ENCODE assay signal across 1 cellular context in genomic region chr3:23389686-23390085, GRCh38.
TF ChIP-seq lines count a peak whose summit lies in the region.

No MANE protein-coding gene starts in this region.

TF ChIP-seq in GM23338, 12 proteins besides CTCF, POLR2A, EP300 and RAD21 (continued from another document):
- no peak for TF ChIP-seq ZNF462 (CRISPR knock-in tag; IDR thresholded peaks at IDR 0.05)
- no peak for TF ChIP-seq EZH2 (IDR thresholded peaks at IDR 0.05; ENCODE audit: low read depth, unreplicated experiment)
- TF ChIP-seq POLR2AphosphoS5 (IDR thresholded peaks at IDR 0.05; ENCODE audit: low read depth), result no peak
- no peak for TF ChIP-seq EZH2phosphoT487 (IDR thresholded peaks at IDR 0.05; ENCODE audit: unreplicated experiment)
- no peak for TF ChIP-seq NANOG (IDR thresholded peaks at IDR 0.05; ENCODE audit: borderline replicate concordance)
- TF ChIP-seq JUNB (IDR thresholded peaks at IDR 0.05; ENCODE audit: unreplicated experiment), result no peak
- TF ChIP-seq ETS1 (IDR thresholded peaks at IDR 0.05), result no peak
- no peak for TF ChIP-seq CREB1 (CRISPR knock-in tag; IDR thresholded peaks at IDR 0.05; ENCODE audit: low read depth)
- TF ChIP-seq ZNF331 (CRISPR knock-in tag; IDR thresholded peaks at IDR 0.05; ENCODE audit: low read depth), result no peak
- no peak for TF ChIP-seq ZNF114 (CRISPR knock-in tag; IDR thresholded peaks at IDR 0.05)
